ENCODE assay signal across 18 cellular contexts in the genomic region with DNA sequence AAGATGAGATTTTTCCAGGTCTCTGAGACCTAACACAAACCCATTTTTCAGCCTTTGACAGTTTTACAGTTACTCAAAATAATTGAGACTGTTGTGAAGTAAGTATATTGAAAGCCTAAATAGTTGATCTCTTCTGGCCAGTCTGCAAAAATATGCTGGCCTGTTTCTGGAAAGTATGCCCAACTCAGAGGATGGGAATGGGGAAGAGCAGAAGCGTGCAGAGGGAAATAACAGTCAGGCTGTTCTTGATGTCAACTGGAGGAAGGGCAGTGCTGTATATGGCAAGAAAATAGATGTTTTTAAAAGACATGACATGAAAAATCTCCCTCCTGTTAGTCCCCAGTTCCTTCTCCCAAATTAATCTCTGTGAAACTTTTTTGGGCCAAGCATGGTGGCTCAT. TPM values are rescaled to one million over a fixed set of nuclear protein-coding genes. Genes with fewer than 3 reads are reported as not detected.
DNase-seq lines count a peak whose midpoint lies in the region; ATAC-seq and TF ChIP-seq lines count a peak whose summit lies in the region.
"Had no signal": no experiment of that assay in that cellular context is flagged by ENCODE, and none has a peak within 500 bp of the region (broad histone marks: within the 10 kb centered on the region; RNA-seq: fewer than 3 reads in every experiment).

No MANE protein-coding gene starts in this region.

- peak overlapping the region; percentile 63 for H2BK5ac ChIP-seq in IMR-90 (ENCODE audit: low read depth, low read length, poor library complexity, severe bottlenecking)

- no TSS peak for BruUV-seq in IMR-90 (replicated peaks; lab: Mats Ljungman, UMichigan)

- H3K9ac ChIP-seq in IMR-90 (ENCODE audit: low read depth, low read length): no peak overlapping the region

- H2AFZ ChIP-seq in IMR-90 (replicated peaks; ENCODE audit: low read length, poor library complexity): no peak overlapping the region

- H2BK15ac ChIP-seq in IMR-90 (ENCODE audit: low read depth, low read length): no peak overlapping the region

- no peak for TF ChIP-seq POLR2A in IMR-90 (IDR thresholded peaks at IDR 0.05; ENCODE audit: low read depth, low read length)

- no peak overlapping the region for H3K4ac ChIP-seq in IMR-90 (ENCODE audit: low read depth, low read length)

- H2BK20ac ChIP-seq in IMR-90 (ENCODE audit: low read depth, low read length): no peak overlapping the region

- no peak for TF ChIP-seq RAD21 in IMR-90 (IDR thresholded peaks at IDR 0.05; ENCODE audit: low read length)

- no peak overlapping the region for H3K4me3 ChIP-seq in IMR-90 (ENCODE audit: insufficient read depth, low read depth, low read length)
- H3K4me3 ChIP-seq: HAP-1 had no signal

- dilution Hi-C loops in IMR-90 (cut with HindIII; ENCODE audit: low sequenced_read_pairs, unreplicated experiment): no loop called here

- no peak overlapping the region for H4K8ac ChIP-seq in IMR-90 (ENCODE audit: low read depth in 2 of 2, low read length in 2 of 2)

- no peak overlapping the region for H2AK9ac ChIP-seq in IMR-90 (replicated peaks; ENCODE audit: low read depth, low read length, poor library complexity)

- no peak overlapping the region for H2AK5ac ChIP-seq in IMR-90 (ENCODE audit: low read depth, low read length)

- H3K36me3 ChIP-seq in IMR-90 (ENCODE audit: control insufficient read depth, insufficient read depth, low read length): peaks cover 38% of the 10 kb centered on the region

- POLR2A ChIA-PET in IMR-90 (lab: Charles Lee; ENCODE audit: unreplicated experiment): no interaction called here

- no peaks in the 10 kb centered on the region for H3K9me3 ChIP-seq in IMR-90 (ENCODE audit: control insufficient read depth, insufficient read depth, low read length)
- H3K9me3 ChIP-seq: HAP-1 had no signal

- H3K27ac ChIP-seq in IMR-90 (ENCODE audit: insufficient read depth, low read length): peak overlapping the region; percentile 5; the same call in 1 of the 2 replicates

- peaks cover 8% of the 10 kb centered on the region for H3K4me1 ChIP-seq in IMR-90 (ENCODE audit: control insufficient read depth, insufficient read depth, low read length)

- no peak overlapping the region; the same call in 1 of the 2 replicates for H4K5ac ChIP-seq in IMR-90 (ENCODE audit: low read depth, low read length)

- no peak overlapping the region for H3K56ac ChIP-seq in IMR-90 (ENCODE audit: extremely low read depth, insufficient read depth, low read length)

- H3K14ac ChIP-seq in IMR-90 (replicated peaks; ENCODE audit: low read depth, low read length): no peak overlapping the region

- no peak overlapping the region for H3K4me3 Mint-ChIP-seq in activated T-cell treated with anti-CD3 and anti-CD28 coated beads, Interleukin-2, amount 50 U/mL, for 24 hours
- H3K4me3 Mint-ChIP-seq in endothelial cell (ENCODE audit: unreplicated experiment): no peak overlapping the region
- no peak overlapping the region for H3K4me3 Mint-ChIP-seq in stimulated activated naive B cell treated with anti-CD40 and anti-IgM and Interleukin-4, amounts not matched to agents 10 μg/mL and 1 μg/mL and 100 μg/mL, for 72 hours

- in situ Hi-C loops in IMR-90 (cut with MboI; ENCODE audit: low sequenced_read_pairs): no loop called here

- H3K18ac ChIP-seq in IMR-90 (ENCODE audit: low read depth, low read length): no peak overlapping the region; the same call in 1 of the 2 replicates

- no peaks in the 10 kb centered on the region for H3K9me3 Mint-ChIP-seq in activated T-cell treated with anti-CD3 and anti-CD28 coated beads, Interleukin-2, amount 50 U/mL, for 24 hours
- no peaks in the 10 kb centered on the region for H3K9me3 Mint-ChIP-seq in endothelial cell (ENCODE audit: unreplicated experiment)
- H3K9me3 Mint-ChIP-seq in stimulated activated naive B cell treated with anti-CD40 and anti-IgM and Interleukin-4, amounts not matched to agents 10 μg/mL and 1 μg/mL and 100 μg/mL, for 72 hours: no peaks in the 10 kb centered on the region

- peak overlapping the region; percentile 68 for H3K27ac Mint-ChIP-seq in activated T-cell treated with anti-CD3 and anti-CD28 coated beads, Interleukin-2, amount 50 U/mL, for 24 hours
- H3K27ac Mint-ChIP-seq in endothelial cell (ENCODE audit: unreplicated experiment): peak overlapping the region; percentile 1
- peak overlapping the region; percentile 3 for H3K27ac Mint-ChIP-seq in stimulated activated naive B cell treated with anti-CD40 and anti-IgM and Interleukin-4, amounts not matched to agents 10 μg/mL and 1 μg/mL and 100 μg/mL, for 72 hours

- H3K4me2 ChIP-seq in IMR-90 (ENCODE audit: low read depth, low read length): peak overlapping the region; percentile 55; the same call in 1 of the 2 replicates

- H3K9me1 ChIP-seq in IMR-90 (ENCODE audit: insufficient read depth, low read length): peaks cover 9% of the 10 kb centered on the region; the same call in 1 of the 2 replicates

- no CpG with 5 or more reads among the region's 1 CpG for WGBS in IMR-90 (ENCODE audit: extremely low coverage in 2 of 2, insufficient read length in 1 of 2), 2 experiments

- CTCF ChIA-PET in IMR-90 (lab: Yijun Ruan, JAX): no interaction called here

- H3K36me3 Mint-ChIP-seq in activated T-cell treated with anti-CD3 and anti-CD28 coated beads, Interleukin-2, amount 50 U/mL, for 24 hours (ENCODE audit: low read depth): peaks cover 86% of the 10 kb centered on the region
- H3K36me3 Mint-ChIP-seq in endothelial cell (ENCODE audit: low read depth, unreplicated experiment): peaks cover 16% of the 10 kb centered on the region
- peaks cover 22 to 48% of the 10 kb centered on the region in 2 donors for H3K36me3 Mint-ChIP-seq in stimulated activated naive B cell treated with anti-CD40 and anti-IgM and Interleukin-4, amounts not matched to agents 10 μg/mL and 1 μg/mL and 100 μg/mL, for 72 hours

- intact Hi-C loops in IMR-90 (cut with micrococcal nuclease): no loop called here

- no peaks in the 10 kb centered on the region for H3K27me3 Mint-ChIP-seq in activated T-cell treated with anti-CD3 and anti-CD28 coated beads, Interleukin-2, amount 50 U/mL, for 24 hours
- peaks cover 7% of the 10 kb centered on the region for H3K27me3 Mint-ChIP-seq in endothelial cell (ENCODE audit: unreplicated experiment)
- H3K27me3 Mint-ChIP-seq in stimulated activated naive B cell treated with anti-CD40 and anti-IgM and Interleukin-4, amounts not matched to agents 10 μg/mL and 1 μg/mL and 100 μg/mL, for 72 hours: no peaks in the 10 kb centered on the region

- no peak for DNase-seq in activated T-cell treated with anti-CD3 and anti-CD28 coated beads, Interleukin-2, amount 50 U/mL, for 24 hours
- DNase-seq in activated T-cell treated with anti-CD3 and anti-CD28 coated beads, Interleukin-2, amount 50 U/mL, for 1 hour: no peak
- DNase-seq in IMR-90: peak; percentile 51
- no peak for DNase-seq in endothelial cell (ENCODE audit: low spot score)
- no peak for DNase-seq in stimulated activated naive B cell treated with anti-CD40 and anti-IgM and Interleukin-4, amounts not matched to agents 10 μg/mL and 1 μg/mL and 100 μg/mL, for 72 hours
- no peak for DNase-seq in cerebellum (ENCODE audit: low spot score)
- DNase-seq in stimulated activated CD8-positive, alpha-beta memory T cell treated with anti-CD3 and anti-CD28 coated beads, Interleukin-4, amount 100 ng/mL, for 48 hours: no peak
- no peak for DNase-seq in NCI-H345 treated with DMSO at 0.1 percent for 48 hours (lab: John Stamatoyannopoulos, UW; ENCODE audit: unreplicated experiment)
- DNase-seq: C1 segment of cervical spinal cord, Karpas-422, NCI-H1105 treated with DMSO at 0.1 percent for 48 hours, NCI-H187, NCI-H446 treated with DMSO at 0.1 percent for 48 hours, NCI-H748 treated with DMSO at 0.1 percent for 48 hours had no signal

- H4K20me1 ChIP-seq in IMR-90 (ENCODE audit: insufficient read depth, low read length): peaks cover 54% of the 10 kb centered on the region

- ATAC-seq in IMR-90 (ENCODE audit: low read depth): no peak
- no peak for ATAC-seq in stimulated activated naive B cell treated with anti-CD40 and anti-IgM and Interleukin-4, amounts not matched to agents 10 μg/mL and 1 μg/mL and 100 μg/mL, for 72 hours (replicated peaks)
- ATAC-seq: HepG2, Right ventricle myocardium inferior had no signal

- no peak for TF ChIP-seq CTCF in IMR-90 (conservative IDR thresholded peaks at IDR 0.05; ENCODE audit: low read depth, low read length)
- TF ChIP-seq CTCF in endothelial cell (IDR thresholded peaks at IDR 0.05; ENCODE audit: unreplicated experiment): no peak

- H3K4me1 Mint-ChIP-seq in activated T-cell treated with anti-CD3 and anti-CD28 coated beads, Interleukin-2, amount 50 U/mL, for 24 hours (ENCODE audit: low read depth): peaks cover 36% of the 10 kb centered on the region
- peaks cover 13% of the 10 kb centered on the region for H3K4me1 Mint-ChIP-seq in endothelial cell (ENCODE audit: unreplicated experiment)
- peaks cover 19 to 33% of the 10 kb centered on the region in 2 donors for H3K4me1 Mint-ChIP-seq in stimulated activated naive B cell treated with anti-CD40 and anti-IgM and Interleukin-4, amounts not matched to agents 10 μg/mL and 1 μg/mL and 100 μg/mL, for 72 hours

- no peak overlapping the region for H3K23ac ChIP-seq in IMR-90 (ENCODE audit: low read depth, low read length)

- no peak overlapping the region for H4K91ac ChIP-seq in IMR-90 (ENCODE audit: insufficient read depth, low read depth, low read length)

- H2BK120ac ChIP-seq in IMR-90 (ENCODE audit: low read depth, low read length): no peak overlapping the region

- no peaks in the 10 kb centered on the region for H3K27me3 ChIP-seq in IMR-90 (ENCODE audit: control insufficient read depth, insufficient read depth, low read length)

- H3K79me1 ChIP-seq in IMR-90 (ENCODE audit: low read depth in 1 of 2, low read length in 2 of 2): peaks cover 16 to 76% of the 10 kb centered on the region in 2 experiments

TF ChIP-seq in IMR-90, 13 proteins besides CTCF, POLR2A, EP300 and RAD21 (continues in another document):
- TF ChIP-seq RFX5 (IDR thresholded peaks at IDR 0.05; ENCODE audit: low read depth, low read length) (no peak), MAFK (IDR thresholded peaks at IDR 0.05; ENCODE audit: low read depth, low read length) (no peak)

RNA-seq across cellular contexts. Expression of a gene that starts 3.8 kb away (rescaled TPM):
- total RNA-seq in IMR-90 (2012; rRNA removed): 33.9 and 36.4 TPM in 2 replicates
- polyA plus RNA-seq in IMR-90 (2012; rRNA removed): 18.8 and 21.5 TPM in 2 replicates
- polyA plus RNA-seq in IMR-90 (2012; cell fraction: cytosol; rRNA removed): 13.8 and 15.1 TPM in 2 replicates
- 13.2 and 19.6 TPM in 2 replicates for polyA plus RNA-seq in IMR-90 (2012; cell fraction: nucleus; rRNA removed; ENCODE audit: low replicate concordance)
- total RNA-seq in endothelial cell (ENCODE audit: unreplicated experiment): 45.0 TPM
- 34.3 TPM for total RNA-seq in cerebellum

RNA-seq across cellular contexts. Expression of a gene that starts 10.7 kb away (rescaled TPM):
- total RNA-seq in IMR-90 (2012; rRNA removed) (1.4 and 2.2 TPM in 2 replicates), endothelial cell (ENCODE audit: unreplicated experiment) (7.0 TPM), cerebellum (0.36 TPM)
- polyA plus RNA-seq in IMR-90 (2012; rRNA removed): 14.4 and 17.3 TPM in 2 replicates
- 3.7 and 5.8 TPM in 2 replicates for polyA plus RNA-seq in IMR-90 (2012; cell fraction: cytosol; rRNA removed)
- polyA plus RNA-seq in IMR-90 (2012; cell fraction: nucleus; rRNA removed; ENCODE audit: low replicate concordance): 68.1 and 209 TPM in 2 replicates
- total RNA-seq: A172 had no signal

RNA-seq across cellular contexts. Expression of a gene that starts 15.5 kb away (rescaled TPM):
- total RNA-seq in IMR-90 (2012; rRNA removed) (28.1 and 38.3 TPM in 2 replicates), endothelial cell (ENCODE audit: unreplicated experiment) (61.0 TPM), cerebellum (54.3 TPM)
- 17.5 and 21.8 TPM in 2 replicates for polyA plus RNA-seq in IMR-90 (2012; rRNA removed)
- 10.8 and 13.3 TPM in 2 replicates for polyA plus RNA-seq in IMR-90 (2012; cell fraction: cytosol; rRNA removed)
- 47.1 and 74.1 TPM in 2 replicates for polyA plus RNA-seq in IMR-90 (2012; cell fraction: nucleus; rRNA removed; ENCODE audit: low replicate concordance)

Comparison
In these comparisons a context has a peak if more than half of its experiments do, and no peak if none do; other contexts are left out.
1. H3K27ac Mint-ChIP-seq: peak in every context shown above with its lines; median percentile 68 in activated T-cell treated with anti-CD3 and anti-CD28 coated beads, Interleukin-2, amount 50 U/mL, for 24 hours; 3 in stimulated activated naive B cell treated with anti-CD40 and anti-IgM and Interleukin-4, amounts not matched to agents 10 μg/mL and 1 μg/mL and 100 μg/mL, for 72 hours; 1 in endothelial cell.